ENCODE assay signal across 1 cellular context in the genomic region with DNA sequence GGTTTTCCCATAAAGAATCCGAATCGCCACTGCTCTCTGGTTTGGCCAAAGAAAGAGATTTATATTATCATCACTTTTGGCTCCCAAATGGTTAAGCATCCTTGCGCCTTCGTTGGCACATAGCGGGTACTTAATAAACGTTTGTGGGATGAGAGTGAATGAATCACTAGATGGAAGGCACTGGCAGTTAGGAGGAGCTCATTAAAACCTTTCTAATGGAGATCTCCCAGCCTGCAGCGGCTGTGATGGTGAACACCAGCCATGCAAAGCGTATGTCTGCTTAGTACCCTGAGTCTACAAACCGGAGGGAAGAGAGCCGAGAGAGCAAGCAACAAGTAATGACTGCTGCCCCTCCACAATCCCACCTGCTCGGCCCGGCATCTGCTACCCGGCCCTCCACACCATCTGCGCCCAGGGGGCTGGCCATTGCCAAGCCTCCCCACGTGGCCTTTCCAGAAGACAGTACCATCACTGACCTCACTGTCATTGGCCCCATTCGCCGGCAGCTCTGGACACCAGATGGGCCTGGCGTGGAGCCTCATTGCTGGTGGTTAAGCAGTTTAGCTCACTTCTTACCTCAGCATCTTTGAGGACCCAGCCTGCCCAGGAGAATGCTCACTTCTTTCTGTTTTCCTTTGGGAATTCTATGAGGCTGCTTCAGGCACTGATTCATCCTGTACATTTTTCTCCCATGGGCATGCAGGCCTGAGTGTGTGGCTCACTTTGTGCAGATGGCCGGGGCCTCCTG.
TF ChIP-seq lines count a peak whose summit lies in the region.

No MANE protein-coding gene starts in this region.

TF ChIP-seq in SK-N-SH, 30 proteins besides CTCF, POLR2A, EP300 and RAD21 (continued from another document):
- TF ChIP-seq SIN3A (IDR thresholded peaks at IDR 0.05; ENCODE audit: borderline replicate concordance, low read depth, low read length) (no peak), JUND (IDR thresholded peaks at IDR 0.05) (peak; percentile 34), FOXJ3 (CRISPR knock-in tag; IDR thresholded peaks at IDR 0.05) (no peak), MXI1 (IDR thresholded peaks at IDR 0.05; ENCODE audit: low read depth, low read length) (no peak), USF1 (IDR thresholded peaks at IDR 0.05; ENCODE audit: borderline replicate concordance, low read depth) (peak; percentile 58; the same call in 1 of the 2 replicates), MAX (IDR thresholded peaks at IDR 0.05; ENCODE audit: low read depth) (peak; percentile 71), ZBTB33 (IDR thresholded peaks at IDR 0.05; ENCODE audit: borderline replicate concordance, low read depth) (no peak), YY1 (IDR thresholded peaks at IDR 0.05; ENCODE audit: low read depth) (no peak), SMC3 (IDR thresholded peaks at IDR 0.05; ENCODE audit: low read depth, low read length) (no peak), POLR2AphosphoS5 (IDR thresholded peaks at IDR 0.05; ENCODE audit: low read depth, low read length) (peak; percentile 69), RXRA (IDR thresholded peaks at IDR 0.05; ENCODE audit: borderline replicate concordance, low read depth) (no peak; the same call in 1 of the 2 replicates)
- TF ChIP-seq, protein P1, sequence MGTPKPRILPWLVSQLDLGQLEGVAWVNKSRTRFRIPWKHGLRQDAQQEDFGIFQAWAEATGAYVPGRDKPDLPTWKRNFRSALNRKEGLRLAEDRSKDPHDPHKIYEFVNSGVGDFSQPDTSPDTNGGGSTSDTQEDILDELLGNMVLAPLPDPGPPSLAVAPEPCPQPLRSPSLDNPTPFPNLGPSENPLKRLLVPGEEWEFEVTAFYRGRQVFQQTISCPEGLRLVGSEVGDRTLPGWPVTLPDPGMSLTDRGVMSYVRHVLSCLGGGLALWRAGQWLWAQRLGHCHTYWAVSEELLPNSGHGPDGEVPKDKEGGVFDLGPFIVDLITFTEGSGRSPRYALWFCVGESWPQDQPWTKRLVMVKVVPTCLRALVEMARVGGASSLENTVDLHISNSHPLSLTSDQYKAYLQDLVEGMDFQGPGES (IDR thresholded peaks at IDR 0.05; ENCODE audit: low read depth, low read length) = no peak
